ENCODE assay signal across 1 cellular context in genomic region chr5:179345429-179346321, GRCh38.
TF ChIP-seq lines count a peak whose summit lies in the region.

Gene ADAMTS2, minus strand, starts transcription at chr5:179345461. Its CDS starts 133 bp downstream, at chr5:179345328.

TF ChIP-seq in HepG2, 621 proteins besides CTCF, POLR2A, EP300 and RAD21 (continued from another document):
- TF ChIP-seq, protein P1, sequence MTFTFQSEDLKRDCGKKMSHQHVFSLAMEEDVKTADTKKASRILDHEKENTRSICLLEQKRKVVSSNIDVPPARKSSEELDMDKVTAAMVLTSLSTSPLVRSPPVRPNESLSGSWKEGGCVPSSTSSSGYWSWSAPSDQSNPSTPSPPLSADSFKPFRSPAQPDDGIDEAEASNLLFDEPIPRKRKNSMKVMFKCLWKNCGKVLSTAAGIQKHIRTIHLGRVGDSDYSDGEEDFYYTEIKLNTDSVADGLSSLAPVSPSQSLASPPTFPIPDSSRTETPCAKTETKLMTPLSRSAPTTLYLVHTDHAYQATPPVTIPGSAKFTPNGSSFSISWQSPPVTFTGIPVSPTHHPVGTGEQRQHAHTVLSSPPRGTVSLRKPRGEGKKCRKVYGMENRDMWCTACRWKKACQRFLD (CRISPR knock-in tag; IDR thresholded peaks at IDR 0.05; ENCODE audit: borderline replicate concordance): no peak
- no peak for TF ChIP-seq RFXAP (CRISPR knock-in tag; IDR thresholded peaks at IDR 0.05; ENCODE audit: borderline replicate concordance)
